ENCODE assay signal across 18 cellular contexts in genomic region chr11:2276280-2276998, GRCh38. TPM values are rescaled to one million over a fixed set of nuclear protein-coding genes. Genes with fewer than 3 reads are reported as not detected.
DNase-seq lines count a peak whose midpoint lies in the region; ATAC-seq and TF ChIP-seq lines count a peak whose summit lies in the region.
"Had no signal": no experiment of that assay in that cellular context is flagged by ENCODE, and none has a peak within 500 bp of the region (broad histone marks: within the 10 kb centered on the region; RNA-seq: fewer than 3 reads in every experiment).

No MANE protein-coding gene starts in this region.

- peaks cover 5% of the 10 kb centered on the region for H3K9me3 Mint-ChIP-seq in natural killer cell treated with Interleukin-12 subunit alpha and Interleukin-12 subunit beta and Interleukin-15 and Interleukin-18, amount 100 ng/mL, for 72 hours

- no peak overlapping the region for H3K27ac Mint-ChIP-seq in natural killer cell treated with Interleukin-12 subunit alpha and Interleukin-12 subunit beta and Interleukin-15 and Interleukin-18, amount 100 ng/mL, for 72 hours

- intact Hi-C loops in mucosa of descending colon (cut with DNase I, micrococcal nuclease), result no loop called here
- intact Hi-C loops in upper lobe of right lung (cut with DNase I), result no loop called here

- ATAC-seq in mucosa of descending colon, result no peak
- ATAC-seq in upper lobe of right lung, result no peak
- no peak for ATAC-seq in natural killer cell treated with Interleukin-12 subunit alpha and Interleukin-12 subunit beta and Interleukin-15 and Interleukin-18, amount 100 ng/mL, for 72 hours

- no peaks in the 10 kb centered on the region for H3F3A ChIP-seq in MM.1S (ENCODE audit: insufficient read depth, low read length)

- H3K9ac ChIP-seq in MM.1S (ENCODE audit: low read length), result no peak overlapping the region

- H3K27me3 ChIP-seq in MM.1S (replicated peaks; ENCODE audit: insufficient read depth, low read length), result peaks cover 99% of the 10 kb centered on the region
- peaks cover 8% of the 10 kb centered on the region for H3K27me3 ChIP-seq in upper lobe of right lung

- H3K27ac ChIP-seq in MM.1S (ENCODE audit: low read length), result no peak overlapping the region
- H3K27ac ChIP-seq in coronary artery, result no peak overlapping the region
- H3K27ac ChIP-seq in upper lobe of right lung, result no peak overlapping the region
- H3K27ac ChIP-seq: C4-2B, PC-9, RWPE1 had no signal

- no peak overlapping the region for H2AFZ ChIP-seq in MM.1S (ENCODE audit: low read length)
- H2AFZ ChIP-seq: PC-9 had no signal

- H3K36me3 Mint-ChIP-seq in natural killer cell treated with Interleukin-12 subunit alpha and Interleukin-12 subunit beta and Interleukin-15 and Interleukin-18, amount 100 ng/mL, for 72 hours, result peaks cover 15% of the 10 kb centered on the region

- H4K20me1 ChIP-seq in MM.1S (ENCODE audit: insufficient read depth, low read length), result no peaks in the 10 kb centered on the region

- H3K4me3 ChIP-seq in MM.1S (ENCODE audit: low read length) (no peak overlapping the region), coronary artery (no peak overlapping the region), mucosa of descending colon (no peak overlapping the region), upper lobe of right lung (no peak overlapping the region)
- H3K4me3 ChIP-seq: HAP-1, PC-9 had no signal

- no peaks in the 10 kb centered on the region for H3K79me2 ChIP-seq in MM.1S (ENCODE audit: low read length)

- TF ChIP-seq CTCF in MM.1S (IDR thresholded peaks at IDR 0.05; ENCODE audit: low read length) (no peak), coronary artery (IDR thresholded peaks at IDR 0.05) (no peak), mucosa of descending colon (IDR thresholded peaks at IDR 0.05) (no peak), upper lobe of right lung (IDR thresholded peaks at IDR 0.05) (no peak)

- peaks cover 5 to 13% of the 10 kb centered on the region in 2 donors for H3K4me1 Mint-ChIP-seq in natural killer cell treated with Interleukin-12 subunit alpha and Interleukin-12 subunit beta and Interleukin-15 and Interleukin-18, amount 100 ng/mL, for 72 hours (ENCODE audit: low read depth in 2 of 2)

- H3K36me3 ChIP-seq in MM.1S (replicated peaks; ENCODE audit: insufficient read depth, low read length) (no peaks in the 10 kb centered on the region), mucosa of descending colon (ENCODE audit: low read depth) (no peaks in the 10 kb centered on the region), upper lobe of right lung (no peaks in the 10 kb centered on the region)
- H3K36me3 ChIP-seq: HAP-1 had no signal

- no peaks in the 10 kb centered on the region for H3K9me2 ChIP-seq in MM.1S (replicated peaks; ENCODE audit: insufficient read depth, low read length)

- no peak overlapping the region for H3K4me3 Mint-ChIP-seq in natural killer cell treated with Interleukin-12 subunit alpha and Interleukin-12 subunit beta and Interleukin-15 and Interleukin-18, amount 100 ng/mL, for 72 hours

- H3K27me3 Mint-ChIP-seq in natural killer cell treated with Interleukin-12 subunit alpha and Interleukin-12 subunit beta and Interleukin-15 and Interleukin-18, amount 100 ng/mL, for 72 hours, result peaks cover 6 to 7% of the 10 kb centered on the region in 2 donors

- DNase-seq in MM.1S, result no peak
- peak; percentile 64 for DNase-seq in coronary artery (ENCODE audit: low spot score)
- DNase-seq in mucosa of descending colon, result peak in 2 of 3 donors; percentile 0 to 15
- peak; percentile 35 for DNase-seq in upper lobe of right lung
- DNase-seq in NCI-H187 (lab: John Stamatoyannopoulos, UW), result no peak
- DNase-seq in COLO668 (lab: John Stamatoyannopoulos, UW; ENCODE audit: unreplicated experiment), result no peak
- DNase-seq in natural killer cell treated with Interleukin-12 subunit alpha and Interleukin-12 subunit beta and Interleukin-15 and Interleukin-18, amount 100 ng/mL, for 72 hours (ENCODE audit: low spot score), result no peak
- DNase-seq: KG1, NCI-H1417 treated with DMSO at 0.1 percent for 48 hours, NCI-H1930, NCI-H345, NCI-H524 treated with DMSO at 0.1 percent for 48 hours, PC-9, SIG-M5 had no signal

- H3K4me1 ChIP-seq in MM.1S (ENCODE audit: low read length) (no peaks in the 10 kb centered on the region), mucosa of descending colon (ENCODE audit: low read depth) (no peaks in the 10 kb centered on the region), upper lobe of right lung (no peaks in the 10 kb centered on the region)

- no peaks in the 10 kb centered on the region for H3K9me3 ChIP-seq in MM.1S (replicated peaks; ENCODE audit: insufficient read depth, low read length)
- peaks cover 8% of the 10 kb centered on the region for H3K9me3 ChIP-seq in mucosa of descending colon
- no peaks in the 10 kb centered on the region for H3K9me3 ChIP-seq in upper lobe of right lung
- H3K9me3 ChIP-seq: HAP-1 had no signal

- H3K4me2 ChIP-seq in MM.1S (ENCODE audit: low read depth, low read length), result peak overlapping the region; percentile 2; the same call in 1 of the 2 replicates
- H3K4me2 ChIP-seq: PC-9 had no signal

RNA-seq across cellular contexts. Expression of gene ASCL2, which starts 6.1 kb away (rescaled TPM):
- total RNA-seq in mucosa of descending colon (1 to 10 TPM; 2.6 to 8.4 (median 8.1) TPM), upper lobe of right lung (2.2 TPM)
- 1 to 10 TPM; 2.5 to 5.3 TPM for total RNA-seq in natural killer cell treated with Interleukin-12 subunit alpha and Interleukin-12 subunit beta and Interleukin-15 and Interleukin-18, amount 100 ng/mL, for 72 hours
- total RNA-seq: G401, PC-9 had no signal

RNA-seq across cellular contexts. Expression of gene C11orf21, which starts 25.3 kb away (rescaled TPM):
- total RNA-seq in mucosa of descending colon (1 to 10 TPM in 2 of 3 donors, under 1 TPM in 1; 0.35 to 2.3 (median 1.9) TPM), upper lobe of right lung (6.5 TPM)
- 1 to 10 TPM; 7.2 to 7.6 TPM for total RNA-seq in natural killer cell treated with Interleukin-12 subunit alpha and Interleukin-12 subunit beta and Interleukin-15 and Interleukin-18, amount 100 ng/mL, for 72 hours
- total RNA-seq: G401, PC-9 had no signal

RNA-seq across cellular contexts. Expression of gene TSPAN32, which starts 25.4 kb away (rescaled TPM):
- total RNA-seq in mucosa of descending colon, result 1 to 10 TPM; 1.2 to 2.8 (median 2.6) TPM
- 12.2 TPM for total RNA-seq in upper lobe of right lung
- total RNA-seq in natural killer cell treated with Interleukin-12 subunit alpha and Interleukin-12 subunit beta and Interleukin-15 and Interleukin-18, amount 100 ng/mL, for 72 hours, result 1 to 10 TPM; 4.3 to 9.9 TPM
- total RNA-seq: G401, PC-9 had no signal

Comparison
In these comparisons a context has a peak if more than half of its experiments do, and no peak if none do; other contexts are left out.
1. DNase-seq: peak in coronary artery (single experiment), mucosa of descending colon (2 of 3) and upper lobe of right lung (single experiment); none in MM.1S (single experiment), NCI-H187 (0 of 2), COLO668 (single experiment) and natural killer cell treated with Interleukin-12 subunit alpha and Interleukin-12 subunit beta and Interleukin-15 and Interleukin-18, amount 100 ng/mL, for 72 hours (single experiment).